Comparison of ENCODE assay signal across 9 cellular contexts in the genomic region with DNA sequence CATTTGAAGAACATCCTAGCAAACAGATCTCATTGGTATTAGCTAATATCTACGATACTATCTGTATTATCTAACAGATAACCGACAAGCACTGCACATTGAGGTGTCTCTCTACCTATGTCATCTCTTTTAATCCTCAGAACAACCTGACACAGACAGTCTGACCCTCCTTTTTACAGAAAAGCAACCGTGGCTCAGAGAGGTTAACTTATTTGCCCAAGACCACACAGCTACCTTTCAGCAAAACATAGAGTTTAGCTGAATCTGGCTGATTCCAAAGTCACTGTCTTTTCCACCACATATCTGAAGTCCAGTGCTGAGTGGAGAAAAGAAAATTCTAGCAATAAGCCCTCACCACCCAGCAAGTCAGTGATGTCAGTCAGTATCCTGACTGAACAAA.
"Had no signal": no experiment of that assay in that cellular context is flagged by ENCODE, and none has a peak within 500 bp of the region (broad histone marks: within the 10 kb centered on the region; RNA-seq: fewer than 3 reads in every experiment).

No MANE protein-coding gene starts in this region.

- FAIRE-seq: H1, H54, HTR-8/SVneo had no signal

- H3K4me3 ChIP-seq: GM23338 had no signal

- H3K27ac Mint-ChIP-seq: GM23338, HFFc6 had no signal

- ATAC-seq: GM23338 had no signal

- H3K9me3 Mint-ChIP-seq: GM23338, HFFc6 had no signal

- DNase-seq: H9, HCEC 1CT, HFFc6, IMR-90, KBM-7 had no signal

- H2AFZ ChIP-seq: GM23338 had no signal

- H3K4me3 Mint-ChIP-seq: GM23338, H9, HFFc6 had no signal

- H3K4me2 ChIP-seq: GM23338 had no signal
